8 cellular contexts compared by ENCODE assay signal in the genomic region with DNA sequence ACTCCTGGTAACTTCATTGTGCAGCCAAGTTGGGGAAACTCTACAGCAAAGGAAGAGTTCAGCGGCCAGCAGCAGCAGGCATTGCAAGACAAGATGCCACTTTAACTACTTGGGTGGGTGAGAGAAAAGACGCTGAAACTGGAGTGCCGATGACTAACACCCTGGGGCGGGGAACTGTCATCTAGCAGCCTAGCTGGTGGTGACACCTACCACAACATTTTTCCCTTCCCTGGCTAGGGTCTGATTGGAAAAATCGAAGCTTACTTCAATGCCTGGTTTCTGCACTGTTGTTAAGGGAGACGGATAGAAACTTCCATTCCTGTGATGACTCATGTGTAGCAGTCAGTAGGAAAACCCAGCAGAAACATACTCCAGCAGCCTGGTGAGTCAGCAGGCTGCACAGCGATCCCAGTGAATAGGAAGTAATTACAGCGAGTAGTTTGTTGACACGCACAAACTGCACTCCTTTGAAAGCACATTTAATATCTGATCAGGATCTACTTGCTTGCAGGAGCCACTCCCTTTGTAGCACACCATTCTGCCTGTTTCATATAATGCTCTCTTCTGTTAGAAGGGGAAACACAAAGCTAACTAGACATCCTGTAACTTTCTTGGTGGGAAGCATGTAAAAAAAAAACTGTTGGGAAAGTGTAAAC.
DNase-seq lines count a peak whose midpoint lies in the region; ATAC-seq, FAIRE-seq and TF ChIP-seq lines count a peak whose summit lies in the region.

No MANE protein-coding gene starts in this region.

- ATAC-seq in HG02642 (IDR thresholded peaks at IDR 0.05; ENCODE audit: poor library complexity, unreplicated experiment), result peak; percentile 36
- ATAC-seq in HG02938 (IDR thresholded peaks at IDR 0.05; ENCODE audit: unreplicated experiment), result no peak

- peak overlapping the region; percentile 89 for H3K27ac ChIP-seq in caudate nucleus (ENCODE audit: low read depth, low read length)
- peak overlapping the region; percentile 38 to 60 for H3K27ac ChIP-seq in small intestine (ENCODE audit: low read depth in 1 of 2, low read length in 1 of 2)

- peaks cover 0 to 2% of the 10 kb centered on the region in 2 donors for H3K4me1 ChIP-seq in small intestine (ENCODE audit: control insufficient read depth in 2 of 2, insufficient read depth in 1 of 2, low read depth in 1 of 2, low read length in 1 of 2)

- H3K9me3 ChIP-seq in small intestine (ENCODE audit: control insufficient read depth, low read depth), result no peaks in the 10 kb centered on the region

- H3K27me3 ChIP-seq in small intestine (ENCODE audit: control insufficient read depth in 2 of 2, insufficient read depth in 2 of 2, low read length in 2 of 2), result no peaks in the 10 kb centered on the region

- no peaks in the 10 kb centered on the region for H3K36me3 ChIP-seq in small intestine (ENCODE audit: control insufficient read depth in 2 of 2, insufficient read depth in 2 of 2, low read length in 2 of 2)

- no peak for TF ChIP-seq CTCF in D721Med (IDR thresholded peaks at IDR 0.05; ENCODE audit: insufficient read depth, missing control alignments)

- FAIRE-seq in D721Med (lab: Jason Lieb, UNC) (peak; percentile 68), small intestine (lab: Jason Lieb, UNC) (peak; percentile 86)

- DNase-seq in D721Med (ENCODE audit: insufficient read length, low spot score) (no peak), NCI-H2171 (lab: John Stamatoyannopoulos, UW) (peak; percentile 16), caudate nucleus (lab: John Stamatoyannopoulos, UW) (peak in 59 of 61 donors; percentile 17 to 98 (median 79)), iris pigment epithelial cell (ENCODE audit: low read depth) (peak; percentile 97), small intestine (peak; percentile 95)
- peak; percentile 1 to 5 (median 4) for DNase-seq in activated CD4-positive, CD25-positive, alpha-beta regulatory T cell (lab: John Stamatoyannopoulos, UW)

- 0 to 1% (median 0%) methylated on average over 9 of the region's 9 CpGs for WGBS in small intestine, 3 donors

- peak overlapping the region in 1 of 2 donors; percentile 86 for H3K4me3 ChIP-seq in small intestine (ENCODE audit: low read depth in 1 of 2, low read length in 2 of 2)
